Comparison of ENCODE assay signal across 8 cellular contexts in genomic region chr1:174258148-174258550, GRCh38.
A peak's percentile ranks its signal among the peaks of the same experiment; 100 is the strongest.
DNase-seq lines count a peak whose midpoint lies in the region; ATAC-seq and TF ChIP-seq lines count a peak whose summit lies in the region.

No MANE protein-coding gene starts in this region.

- DNase-seq in DMS53 treated with DMSO at 0.1 percent for 48 hours (lab: John Stamatoyannopoulos, UW; ENCODE audit: unreplicated experiment), result peak; percentile 46
- DNase-seq in RPMI7951 (ENCODE audit: low read depth), result peak; percentile 42
- DNase-seq in adrenal gland, result peak in 6 of 7 donors; percentile 29 to 61 (median 44)
- peak; percentile 19 to 41 (median 38) for DNase-seq in immature natural killer cell
- DNase-seq in stimulated activated CD4-positive, alpha-beta T cell treated with anti-CD3 and anti-CD28 coated beads, Interleukin-4, amount 100 ng/mL, for 1 hour, result peak; percentile 28
- DNase-seq in islet precursor cell, result no peak

- WGBS in adrenal gland, 4 donors, result 31 to 63% (median 46%) methylated on average over 1 of the region's 1 CpG

- peaks cover 0 to 3% (median 0%) of the 10 kb centered on the region in 3 donors for H3K27me3 Mint-ChIP-seq in immature natural killer cell (ENCODE audit: low read depth in 3 of 3)

- no peak for TF ChIP-seq POLR2A in adrenal gland (IDR thresholded peaks at IDR 0.05)

- no peaks in the 10 kb centered on the region for H3K4me1 ChIP-seq in adrenal gland (replicated peaks in 1 of 2)

- peak; percentile 66 for TF ChIP-seq RAD21 in Ishikawa (IDR thresholded peaks at IDR 0.05; ENCODE audit: low read depth)

- no peaks in the 10 kb centered on the region for H3K4me1 Mint-ChIP-seq in immature natural killer cell

- H3K36me3 Mint-ChIP-seq in immature natural killer cell, result peaks cover 13 to 22% (median 21%) of the 10 kb centered on the region in 3 donors

- no peak for TF ChIP-seq EP300 in Ishikawa (IDR thresholded peaks at IDR 0.05; ENCODE audit: borderline replicate concordance)

- H3K9me3 Mint-ChIP-seq in immature natural killer cell, result no peaks in the 10 kb centered on the region

- H3K27me3 ChIP-seq in adrenal gland, result no peaks in the 10 kb centered on the region

- no peak overlapping the region for H3K27ac Mint-ChIP-seq in immature natural killer cell

- no peak overlapping the region for H3K27ac ChIP-seq in adrenal gland

- no peaks in the 10 kb centered on the region for H3K9me3 ChIP-seq in adrenal gland (replicated peaks in 1 of 3)

- TF ChIP-seq CTCF in adrenal gland (IDR thresholded peaks at IDR 0.05), result peak; percentile 35 to 63 (median 52)

- no peak overlapping the region for H3K4me3 ChIP-seq in adrenal gland

- intact Hi-C loops in adrenal gland (cut with DNase I), result no loop called here

- no peak for ATAC-seq in GM18502 (IDR thresholded peaks at IDR 0.05; ENCODE audit: poor library complexity, unreplicated experiment)

- no peaks in the 10 kb centered on the region for H3K36me3 ChIP-seq in adrenal gland (replicated peaks in 1 of 2)

- no peak overlapping the region for H3K4me3 Mint-ChIP-seq in immature natural killer cell

TF ChIP-seq in Ishikawa, 13 proteins besides CTCF, POLR2A, EP300 and RAD21:
- no peak for TF ChIP-seq ZBTB7A (IDR thresholded peaks at IDR 0.05; ENCODE audit: low read depth)
- no peak for TF ChIP-seq FOXM1 (IDR thresholded peaks at IDR 0.05; ENCODE audit: borderline replicate concordance, low read depth)
- no peak for TF ChIP-seq MAX (IDR thresholded peaks at IDR 0.05)
- TF ChIP-seq CREB1 (IDR thresholded peaks at IDR 0.05; ENCODE audit: low read depth), result no peak
- no peak for TF ChIP-seq CEBPB (IDR thresholded peaks at IDR 0.05)
- TF ChIP-seq REST (IDR thresholded peaks at IDR 0.05; ENCODE audit: low read depth), result no peak
- TF ChIP-seq TEAD4 (IDR thresholded peaks at IDR 0.05), result no peak
- no peak for TF ChIP-seq NFIC (IDR thresholded peaks at IDR 0.05)
- TF ChIP-seq EGR1 (IDR thresholded peaks at IDR 0.05), result no peak
- no peak for TF ChIP-seq TCF12 (IDR thresholded peaks at IDR 0.05; ENCODE audit: low read depth)
